14 cellular contexts compared by ENCODE assay signal in genomic region chr17:81043319-81043724, GRCh38. TPM values are rescaled to one million over a fixed set of nuclear protein-coding genes. Genes with fewer than 3 reads are reported as not detected.
DNase-seq lines count a peak whose midpoint lies in the region; ATAC-seq and TF ChIP-seq lines count a peak whose summit lies in the region.
"Had no signal": no experiment of that assay in that cellular context is flagged by ENCODE, and none has a peak within 500 bp of the region (broad histone marks: within the 10 kb centered on the region; RNA-seq: fewer than 3 reads in every experiment).

No MANE protein-coding gene starts in this region.

- dilution Hi-C loops in IMR-90 (cut with HindIII; ENCODE audit: low sequenced_read_pairs, unreplicated experiment): no loop called here

- no peak overlapping the region for H2BK5ac ChIP-seq in IMR-90 (ENCODE audit: low read depth, low read length, poor library complexity, severe bottlenecking)

- BruUV-seq in IMR-90 (replicated peaks; lab: Mats Ljungman, UMichigan): no TSS peak

- H4K5ac ChIP-seq in IMR-90 (ENCODE audit: low read depth, low read length): no peak overlapping the region

- H3K14ac ChIP-seq in IMR-90 (replicated peaks; ENCODE audit: low read depth, low read length): no peak overlapping the region

- TF ChIP-seq CTCF in IMR-90 (conservative IDR thresholded peaks at IDR 0.05; ENCODE audit: low read depth, low read length) (no peak), lung (IDR thresholded peaks at IDR 0.05; ENCODE audit: control extremely low read depth, extremely low read depth) (no peak), GM13976 (IDR thresholded peaks at IDR 0.05; ENCODE audit: borderline replicate concordance, control extremely low read depth, extremely low read depth, insufficient read depth, missing control alignments) (no peak)

- no peak overlapping the region for H3K4me2 ChIP-seq in IMR-90 (ENCODE audit: low read depth, low read length)

- H3K4ac ChIP-seq in IMR-90 (ENCODE audit: low read depth, low read length): peak overlapping the region; percentile 26; the same call in 1 of the 2 replicates

- no peaks in the 10 kb centered on the region for H3K27me3 ChIP-seq in IMR-90 (ENCODE audit: control insufficient read depth, insufficient read depth, low read length)
- H3K27me3 ChIP-seq in ectodermal cell (ENCODE audit: control insufficient read depth, insufficient read depth, low read length, poor library complexity, severe bottlenecking): no peaks in the 10 kb centered on the region
- no peaks in the 10 kb centered on the region for H3K27me3 ChIP-seq in lung (ENCODE audit: control insufficient read depth, insufficient read depth)
- H3K27me3 ChIP-seq in subcutaneous abdominal adipose tissue (ENCODE audit: control insufficient read depth in 5 of 5, insufficient read depth in 4 of 5, low read length in 5 of 5): peaks cover 3 to 20% (median 7%) of the 10 kb centered on the region in 5 donors
- H3K27me3 ChIP-seq: transverse colon had no signal

- H2AK9ac ChIP-seq in IMR-90 (replicated peaks; ENCODE audit: low read depth, low read length, poor library complexity): peak overlapping the region; percentile 48

- peaks cover 4 to 77% of the 10 kb centered on the region in 2 experiments for H3K79me1 ChIP-seq in IMR-90 (ENCODE audit: low read depth in 1 of 2, low read length in 2 of 2)

- no peak overlapping the region for H2BK15ac ChIP-seq in IMR-90 (ENCODE audit: low read depth, low read length)

- DNase-seq in IMR-90 (no peak), lung (ENCODE audit: low spot score) (no peak), GM13976 (ENCODE audit: low spot score) (no peak), NCI-H69 (lab: John Stamatoyannopoulos, UW) (no peak)
- DNase-seq in central memory CD4-positive, alpha-beta T cell: no peak
- DNase-seq: activated CD4-positive, alpha-beta T cell treated with anti-CD3 and anti-CD28 coated beads for 4 hours; activated T-cell treated with anti-CD3 and anti-CD28 coated beads for 4 hours; naive B cell; NCI-H1048; NCI-H2227 treated with DMSO at 0.1 percent for 48 hours; transverse colon had no signal

- peak overlapping the region; percentile 32 for H2AFZ ChIP-seq in IMR-90 (replicated peaks; ENCODE audit: low read length, poor library complexity)

- H4K8ac ChIP-seq in IMR-90 (ENCODE audit: low read depth in 2 of 2, low read length in 2 of 2): no peak overlapping the region

- peaks cover 34% of the 10 kb centered on the region for H3K9me1 ChIP-seq in IMR-90 (ENCODE audit: insufficient read depth, low read length)

- H3K27ac ChIP-seq in IMR-90 (ENCODE audit: insufficient read depth, low read length) (no peak overlapping the region), ectodermal cell (ENCODE audit: insufficient read depth, low read depth, low read length, poor library complexity, severe bottlenecking) (peak overlapping the region; percentile 26), lung (ENCODE audit: low read depth in 1 of 2, low read length in 1 of 2) (peak overlapping the region; percentile 18 to 92), subcutaneous abdominal adipose tissue (ENCODE audit: low read depth, low read length) (peak overlapping the region; percentile 57)

- intact Hi-C loops in IMR-90 (cut with micrococcal nuclease): no loop called here

- H3K9ac ChIP-seq in IMR-90 (ENCODE audit: low read depth, low read length) (no peak overlapping the region), subcutaneous abdominal adipose tissue (ENCODE audit: low read length in 5 of 5) (peak overlapping the region in 1 of 5 donors; percentile 35)

- H2BK20ac ChIP-seq in IMR-90 (ENCODE audit: low read depth, low read length): no peak overlapping the region

- TF ChIP-seq POLR2A in IMR-90 (IDR thresholded peaks at IDR 0.05; ENCODE audit: low read depth, low read length): no peak

- no peak overlapping the region for H4K91ac ChIP-seq in IMR-90 (ENCODE audit: insufficient read depth, low read depth, low read length)

- peaks cover 22% of the 10 kb centered on the region for H3K4me1 ChIP-seq in IMR-90 (ENCODE audit: control insufficient read depth, insufficient read depth, low read length)
- H3K4me1 ChIP-seq in ectodermal cell (ENCODE audit: control insufficient read depth, insufficient read depth, low read length): peaks cover 28% of the 10 kb centered on the region
- peaks cover 7 to 74% of the 10 kb centered on the region in 2 donors for H3K4me1 ChIP-seq in lung (ENCODE audit: control insufficient read depth in 2 of 2, insufficient read depth in 2 of 2, low read length in 2 of 2)
- H3K4me1 ChIP-seq in subcutaneous abdominal adipose tissue (ENCODE audit: control insufficient read depth in 5 of 5, insufficient read depth in 5 of 5, low read length in 5 of 5): peaks cover 5 to 77% (median 52%) of the 10 kb centered on the region in 5 donors

- 0 out of 2 replicates have a peak overlapping the region, but pooled peaks have one; percentile 8 for H2BK120ac ChIP-seq in IMR-90 (ENCODE audit: low read depth, low read length)

- 97% methylated on average over 11 of the region's 19 CpGs; no CpG with 5 or more reads in 1 of the 2 experiments for WGBS in IMR-90 (ENCODE audit: extremely low coverage in 2 of 2, insufficient read length in 1 of 2), 2 experiments
- WGBS in ectodermal cell, 2 experiments: 94 to 95% methylated on average over 19 of the region's 19 CpGs
- 63 to 75% methylated on average over 19 of the region's 19 CpGs for WGBS in lung, 2 donors

- CTCF ChIA-PET in IMR-90 (lab: Yijun Ruan, JAX): no interaction called here

- H3K9me3 ChIP-seq in IMR-90 (ENCODE audit: control insufficient read depth, insufficient read depth, low read length): no peaks in the 10 kb centered on the region
- no peaks in the 10 kb centered on the region for H3K9me3 ChIP-seq in ectodermal cell (ENCODE audit: control insufficient read depth, low read length)
- H3K9me3 ChIP-seq in lung (ENCODE audit: control insufficient read depth in 2 of 2, insufficient read depth in 1 of 2, low read length in 1 of 2): no peaks in the 10 kb centered on the region
- no peaks in the 10 kb centered on the region for H3K9me3 ChIP-seq in subcutaneous abdominal adipose tissue (ENCODE audit: control insufficient read depth in 5 of 5, low read length in 5 of 5)
- H3K9me3 ChIP-seq: transverse colon had no signal

- in situ Hi-C loops in IMR-90 (cut with MboI; ENCODE audit: low sequenced_read_pairs) (no loop called here), GM13976 (cut with MboI; ENCODE audit: low sequenced_read_pairs, unreplicated experiment) (no loop called here)

- POLR2A ChIA-PET in IMR-90 (lab: Charles Lee; ENCODE audit: unreplicated experiment): interaction anchor here (0.6 kb wide), 1 partner anchor 12 kb away, joined by 13 read pairs; no protein-coding TSS in a partner anchor

- H4K20me1 ChIP-seq in IMR-90 (ENCODE audit: insufficient read depth, low read length): peaks cover 39% of the 10 kb centered on the region

- H3K23ac ChIP-seq in IMR-90 (ENCODE audit: low read depth, low read length): no peak overlapping the region

- ATAC-seq in IMR-90 (ENCODE audit: low read depth): no peak
- no peak for ATAC-seq in lung (ENCODE audit: insufficient read depth, low FRiP score)
- no peak for ATAC-seq in GM18519 (IDR thresholded peaks at IDR 0.05; ENCODE audit: low FRiP score, unreplicated experiment)

- H3K36me3 ChIP-seq in IMR-90 (ENCODE audit: control insufficient read depth, insufficient read depth, low read length) (no peaks in the 10 kb centered on the region), ectodermal cell (ENCODE audit: control insufficient read depth, insufficient read depth, low read length) (no peaks in the 10 kb centered on the region), lung (ENCODE audit: control insufficient read depth in 2 of 2, insufficient read depth in 2 of 2, low read length in 2 of 2) (peaks cover 0 to 1% of the 10 kb centered on the region in 2 donors), subcutaneous abdominal adipose tissue (ENCODE audit: control insufficient read depth in 5 of 5, insufficient read depth in 5 of 5, low read length in 5 of 5) (peaks cover 0 to 3% (median 0%) of the 10 kb centered on the region in 5 donors)
- H3K36me3 ChIP-seq: transverse colon had no signal

- no peak for TF ChIP-seq RAD21 in IMR-90 (IDR thresholded peaks at IDR 0.05; ENCODE audit: low read length)

- no peak overlapping the region for H3K18ac ChIP-seq in IMR-90 (ENCODE audit: low read depth, low read length)

- no peak overlapping the region for H3K4me3 ChIP-seq in IMR-90 (ENCODE audit: insufficient read depth, low read depth, low read length)
- H3K4me3 ChIP-seq in ectodermal cell (ENCODE audit: insufficient read depth, low read depth, low read length): no peak overlapping the region
- H3K4me3 ChIP-seq in lung: no peak overlapping the region
- peak overlapping the region in 1 of 5 donors; percentile 31 for H3K4me3 ChIP-seq in subcutaneous abdominal adipose tissue (ENCODE audit: low read depth in 1 of 5, low read length in 5 of 5)
- H3K4me3 ChIP-seq: transverse colon had no signal

- H2AK5ac ChIP-seq in IMR-90 (ENCODE audit: low read depth, low read length): peak overlapping the region; percentile 11; the same call in 1 of the 2 replicates

- H3K56ac ChIP-seq in IMR-90 (ENCODE audit: extremely low read depth, insufficient read depth, low read length): no peak overlapping the region

TF ChIP-seq in IMR-90, 13 proteins besides CTCF, POLR2A, EP300 and RAD21:
- TF ChIP-seq FOS (IDR thresholded peaks at IDR 0.05; ENCODE audit: low read depth, low read length): no peak

RNA-seq across cellular contexts. Expression of gene BAIAP2, which starts 8.4 kb away (rescaled TPM):
- 18.3 and 22.8 TPM in 2 replicates for total RNA-seq in IMR-90 (2012; rRNA removed)
- 32.6 and 36.1 TPM in 2 replicates for polyA plus RNA-seq in IMR-90 (2012; rRNA removed)
- 27.3 and 38.0 TPM in 2 replicates for polyA plus RNA-seq in IMR-90 (2012; cell fraction: cytosol; rRNA removed)
- 37.9 and 82.6 TPM in 2 replicates for polyA plus RNA-seq in IMR-90 (2012; cell fraction: nucleus; rRNA removed; ENCODE audit: low replicate concordance)
- 41.6 TPM for polyA plus RNA-seq in ectodermal cell (2013, experiment 1 of 4)
- polyA plus RNA-seq in ectodermal cell (2013, experiment 2 of 4): 33.4 TPM
- polyA plus RNA-seq in ectodermal cell (2013, experiment 3 of 4): 34.5 TPM
- polyA plus RNA-seq in ectodermal cell (2013, experiment 4 of 4): 32.3 TPM
- total RNA-seq in lung: 100 to 1,000 TPM in 1 of 2 donors, 10 to 100 TPM in 1; 94.3 to 141 TPM
- 10 to 100 TPM; 59.2 to 61.2 TPM for polyA plus RNA-seq in lung

RNA-seq across cellular contexts. Expression of gene CHMP6, which starts 51.7 kb away (rescaled TPM):
- total RNA-seq in IMR-90 (2012; rRNA removed): 5.0 and 7.2 TPM in 2 replicates
- polyA plus RNA-seq in IMR-90 (2012; rRNA removed): 40.3 and 44.2 TPM in 2 replicates
- polyA plus RNA-seq in IMR-90 (2012; cell fraction: cytosol; rRNA removed): 36.0 and 41.8 TPM in 2 replicates
- polyA plus RNA-seq in IMR-90 (2012; cell fraction: nucleus; rRNA removed; ENCODE audit: low replicate concordance): 18.8 and 27.5 TPM in 2 replicates
- 21.6 TPM for polyA plus RNA-seq in ectodermal cell (2013, experiment 1 of 4)
- polyA plus RNA-seq in ectodermal cell (2013, experiment 2 of 4): 27.2 TPM
- 19.5 TPM for polyA plus RNA-seq in ectodermal cell (2013, experiment 3 of 4)
- polyA plus RNA-seq in ectodermal cell (2013, experiment 4 of 4): 21.2 TPM
- 10 to 100 TPM; 18.2 to 36.3 TPM for total RNA-seq in lung
- 10 to 100 TPM; 31.5 to 32.9 TPM for polyA plus RNA-seq in lung
